8 cellular contexts compared by ENCODE assay signal in genomic region chr11:43942651-43943356, GRCh38. TPM values are rescaled to one million over a fixed set of nuclear protein-coding genes. Genes with fewer than 3 reads are reported as not detected.
DNase-seq lines count a peak whose midpoint lies in the region; ATAC-seq and TF ChIP-seq lines count a peak whose summit lies in the region.

No MANE protein-coding gene starts in this region.

- TF ChIP-seq CTCF in gastrocnemius medialis (IDR thresholded peaks at IDR 0.05 in 4 of 5, conservative IDR thresholded peaks at IDR 0.05 in 1 of 5), result no peak

- in situ Hi-C loops in G401 (cut with HindIII; ENCODE audit: low sequenced_read_pairs), result no loop called here
- in situ Hi-C loops in gastrocnemius medialis (cut with MboI; ENCODE audit: low sequenced_read_pairs in 4 of 4), result loop anchor here in 2 of 4 donors (10.0 kb wide), 2 partner anchors 48 to 92 kb away; no protein-coding TSS in a partner anchor

- peak overlapping the region; percentile 66 to 69 (median 68) for H3K4me3 ChIP-seq in gastrocnemius medialis

- peak overlapping the region in 3 of 4 donors; percentile 73 to 85 (median 82) for H3K4me3 Mint-ChIP-seq in IgD-negative memory B cell
- peak overlapping the region; percentile 57 for H3K4me3 Mint-ChIP-seq in activated naive CD8-positive, alpha-beta T cell treated with anti-CD3 and anti-CD28 coated beads, Interleukin-2, amount 50 U/mL, for 24 hours

- peaks cover 0 to 14% (median 11%) of the 10 kb centered on the region in 3 donors for H3K27me3 ChIP-seq in gastrocnemius medialis

- peaks cover 0 to 4% (median 0%) of the 10 kb centered on the region in 3 donors for H3K9me3 Mint-ChIP-seq in IgD-negative memory B cell
- H3K9me3 Mint-ChIP-seq in activated naive CD8-positive, alpha-beta T cell treated with anti-CD3 and anti-CD28 coated beads, Interleukin-2, amount 50 U/mL, for 24 hours, result no peaks in the 10 kb centered on the region

- peaks cover 54% of the 10 kb centered on the region for H3K27me3 Mint-ChIP-seq in IgD-negative memory B cell
- H3K27me3 Mint-ChIP-seq in activated naive CD8-positive, alpha-beta T cell treated with anti-CD3 and anti-CD28 coated beads, Interleukin-2, amount 50 U/mL, for 24 hours, result peaks cover 67% of the 10 kb centered on the region

- H3K36me3 ChIP-seq in gastrocnemius medialis, result no peaks in the 10 kb centered on the region

- intact Hi-C loops in left ventricle myocardium superior (cut with micrococcal nuclease) (loop anchor here (10.0 kb wide), 1 partner anchor 92 kb away; no protein-coding TSS in a partner anchor), gastrocnemius medialis (cut with DNase I; ENCODE audit: low total_unique reads) (loop anchor here (2.0 to 5.0 kb wide), 4 partner anchors 20 to 116 kb away; no protein-coding TSS in a partner anchor)

- H3K4me1 Mint-ChIP-seq in IgD-negative memory B cell, result peaks cover 7 to 10% (median 8%) of the 10 kb centered on the region in 3 donors
- H3K4me1 Mint-ChIP-seq in activated naive CD8-positive, alpha-beta T cell treated with anti-CD3 and anti-CD28 coated beads, Interleukin-2, amount 50 U/mL, for 24 hours, result peaks cover 16% of the 10 kb centered on the region

- peak overlapping the region; percentile 67 to 83 (median 82) for H3K27ac ChIP-seq in gastrocnemius medialis

- peaks cover 14 to 15% of the 10 kb centered on the region in 2 donors for H3K4me1 ChIP-seq in gastrocnemius medialis

- no peaks in the 10 kb centered on the region for H3K9me3 ChIP-seq in gastrocnemius medialis

- no peak for ATAC-seq in activated naive CD8-positive, alpha-beta T cell treated with anti-CD3 and anti-CD28 coated beads, Interleukin-2, amount 50 U/mL, for 24 hours
- ATAC-seq in left ventricle myocardium superior (peak; percentile 5), gastrocnemius medialis (peak; percentile 35 to 42), GM21526 (IDR thresholded peaks at IDR 0.05; ENCODE audit: low FRiP score, unreplicated experiment) (no peak)

- DNase-seq in G401 (ENCODE audit: low spot score) (peak; percentile 42), left ventricle myocardium superior (peak; percentile 56), gastrocnemius medialis (no peak), NCI-H2107 treated with DMSO at 0.1 percent for 48 hours (lab: John Stamatoyannopoulos, UW; ENCODE audit: unreplicated experiment) (no peak), mucosa of gallbladder (ENCODE audit: low spot score) (no peak)
- DNase-seq in activated naive CD8-positive, alpha-beta T cell treated with anti-CD3 and anti-CD28 coated beads, Interleukin-2, amount 50 U/mL, for 24 hours, result peak; percentile 5

- no peaks in the 10 kb centered on the region for H3K36me3 Mint-ChIP-seq in IgD-negative memory B cell
- H3K36me3 Mint-ChIP-seq in activated naive CD8-positive, alpha-beta T cell treated with anti-CD3 and anti-CD28 coated beads, Interleukin-2, amount 50 U/mL, for 24 hours (ENCODE audit: low read depth), result no peaks in the 10 kb centered on the region

- no peak overlapping the region for H3K27ac Mint-ChIP-seq in IgD-negative memory B cell
- no peak overlapping the region for H3K27ac Mint-ChIP-seq in activated naive CD8-positive, alpha-beta T cell treated with anti-CD3 and anti-CD28 coated beads, Interleukin-2, amount 50 U/mL, for 24 hours

- TF ChIP-seq POLR2A in gastrocnemius medialis (IDR thresholded peaks at IDR 0.05), result peak in 1 of 2 donors; percentile 7

RNA-seq across cellular contexts. Expression of gene C11orf96, which starts 0.4 kb away (rescaled TPM):
- total RNA-seq in G401 (2014; rRNA removed; shearing (Covaris generic)), result 0.86 TPM in 1 of 2 replicates, not detected in the other
- not detected for polyA plus RNA-seq in IgD-negative memory B cell
- 16.1 TPM for total RNA-seq in left ventricle myocardium superior
- 100 to 1,000 TPM in 1 of 4 donors, 10 to 100 TPM in 3; 22.4 to 220 (median 78.4) TPM for total RNA-seq in gastrocnemius medialis
- total RNA-seq in mucosa of gallbladder, result 143 TPM

Comparison
In these comparisons a context has a peak if more than half of its experiments do, and no peak if none do; other contexts are left out.
1. DNase-seq: peak in G401 (single experiment), activated naive CD8-positive, alpha-beta T cell treated with anti-CD3 and anti-CD28 coated beads, Interleukin-2, amount 50 U/mL, for 24 hours (single experiment) and left ventricle myocardium superior (single experiment); none in gastrocnemius medialis (0 of 2), NCI-H2107 treated with DMSO at 0.1 percent for 48 hours (single experiment) and mucosa of gallbladder (single experiment).
2. ATAC-seq: peak in left ventricle myocardium superior (single experiment) and gastrocnemius medialis (2 of 2); none in activated naive CD8-positive, alpha-beta T cell treated with anti-CD3 and anti-CD28 coated beads, Interleukin-2, amount 50 U/mL, for 24 hours (single experiment) and GM21526 (single experiment).